In the genomic region with DNA sequence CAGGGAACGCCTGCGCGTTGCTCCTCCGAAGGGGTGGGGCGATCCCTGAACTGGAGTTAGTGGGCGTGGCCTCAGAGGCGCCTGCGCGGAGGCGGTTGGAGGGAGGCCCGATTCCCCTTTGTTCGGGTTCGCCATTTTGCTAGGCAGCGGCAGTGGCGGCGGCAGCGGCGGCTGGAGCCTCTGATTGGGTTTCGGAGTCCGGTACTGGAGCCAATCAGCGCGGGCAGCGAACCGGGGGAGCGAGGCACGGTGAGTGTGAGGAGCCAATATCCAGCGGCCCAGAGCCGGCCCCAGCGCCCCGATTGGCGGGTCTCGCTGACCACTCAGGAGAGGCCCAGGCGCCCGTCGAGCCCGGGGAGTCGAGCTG, we compare ENCODE assay signal across 1 cellular context.
TF ChIP-seq lines count a peak whose summit lies in the region.

A gene (plus strand): TSS at position 139 of the 367 bp plus-strand sequence. CDS start 6,116 bp downstream, outside the sequence.

TF ChIP-seq in HepG2, 621 proteins besides CTCF, POLR2A, EP300 and RAD21 (continued from another document and continues in another):
- TF ChIP-seq ELF4 (CRISPR knock-in tag; IDR thresholded peaks at IDR 0.05; ENCODE audit: borderline replicate concordance) (no peak), ZNF510 (CRISPR knock-in tag; IDR thresholded peaks at IDR 0.05; ENCODE audit: low read depth) (no peak), RFX5 (IDR thresholded peaks at IDR 0.05; ENCODE audit: low read depth, low read length) (peak; percentile 81), DNMT1 (CRISPR knock-in tag; IDR thresholded peaks at IDR 0.05) (no peak), NR2F6 (IDR thresholded peaks at IDR 0.05) (no peak), NR2F6 (CRISPR knock-in tag; IDR thresholded peaks at IDR 0.05) (no peak; the same call in 1 of the 2 replicates), CHCHD3 (CRISPR knock-in tag; IDR thresholded peaks at IDR 0.05) (no peak), ELF3 (CRISPR knock-in tag; IDR thresholded peaks at IDR 0.05) (no peak), RFXAP (CRISPR knock-in tag; IDR thresholded peaks at IDR 0.05; ENCODE audit: borderline replicate concordance) (peak; percentile 80; the same call in 1 of the 2 replicates), ZNF337 (CRISPR knock-in tag; IDR thresholded peaks at IDR 0.05; ENCODE audit: borderline replicate concordance, low read depth) (0 out of 2 replicates have a peak, but pooled peaks have one; percentile 86), THAP11 (CRISPR knock-in tag; IDR thresholded peaks at IDR 0.05) (peak; percentile 29), SALL1 (CRISPR knock-in tag; IDR thresholded peaks at IDR 0.05) (0 out of 2 replicates have a peak, but pooled peaks have one; percentile 1), PPARG (CRISPR knock-in tag; conservative IDR thresholded peaks at IDR 0.05) (no peak), RNF2 (conservative IDR thresholded peaks at IDR 0.05; ENCODE audit: low read depth) (no peak), NFYC (CRISPR knock-in tag; IDR thresholded peaks at IDR 0.05) (peak; percentile 88), ZNF251 (CRISPR knock-in tag; IDR thresholded peaks at IDR 0.05) (no peak), YEATS4 (CRISPR knock-in tag; IDR thresholded peaks at IDR 0.05; ENCODE audit: borderline replicate concordance) (no peak), JARID2 (CRISPR knock-in tag; IDR thresholded peaks at IDR 0.05; ENCODE audit: insufficient replicate concordance) (no peak), POLR2G (IDR thresholded peaks at IDR 0.05; ENCODE audit: low read depth, low read length) (peak; percentile 3; the same call in 1 of the 2 replicates), SP2 (CRISPR knock-in tag; IDR thresholded peaks at IDR 0.05) (peak; percentile 83)
- TF ChIP-seq, protein P1, sequence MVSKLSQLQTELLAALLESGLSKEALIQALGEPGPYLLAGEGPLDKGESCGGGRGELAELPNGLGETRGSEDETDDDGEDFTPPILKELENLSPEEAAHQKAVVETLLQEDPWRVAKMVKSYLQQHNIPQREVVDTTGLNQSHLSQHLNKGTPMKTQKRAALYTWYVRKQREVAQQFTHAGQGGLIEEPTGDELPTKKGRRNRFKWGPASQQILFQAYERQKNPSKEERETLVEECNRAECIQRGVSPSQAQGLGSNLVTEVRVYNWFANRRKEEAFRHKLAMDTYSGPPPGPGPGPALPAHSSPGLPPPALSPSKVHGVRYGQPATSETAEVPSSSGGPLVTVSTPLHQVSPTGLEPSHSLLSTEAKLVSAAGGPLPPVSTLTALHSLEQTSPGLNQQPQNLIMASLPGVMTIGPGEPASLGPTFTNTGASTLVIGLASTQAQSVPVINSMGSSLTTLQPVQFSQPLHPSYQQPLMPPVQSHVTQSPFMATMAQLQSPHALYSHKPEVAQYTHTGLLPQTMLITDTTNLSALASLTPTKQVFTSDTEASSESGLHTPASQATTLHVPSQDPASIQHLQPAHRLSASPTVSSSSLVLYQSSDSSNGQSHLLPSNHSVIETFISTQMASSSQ (IDR thresholded peaks at IDR 0.05; ENCODE audit: low read depth) = no peak
- TF ChIP-seq, protein P1 (CRISPR knock-in tag; IDR thresholded peaks at IDR 0.05; ENCODE audit: borderline replicate concordance) = no peak
- TF ChIP-seq, protein P2, sequence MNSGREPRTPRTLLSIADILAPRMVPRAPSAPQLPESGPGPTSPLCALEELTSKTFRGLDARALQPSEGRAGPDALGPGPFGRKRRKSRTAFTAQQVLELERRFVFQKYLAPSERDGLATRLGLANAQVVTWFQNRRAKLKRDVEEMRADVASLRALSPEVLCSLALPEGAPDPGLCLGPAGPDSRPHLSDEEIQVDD (CRISPR knock-in tag; IDR thresholded peaks at IDR 0.05; ENCODE audit: borderline replicate concordance) = 0 out of 2 replicates have a peak, but pooled peaks have one; percentile 5
- TF ChIP-seq, protein P3, sequence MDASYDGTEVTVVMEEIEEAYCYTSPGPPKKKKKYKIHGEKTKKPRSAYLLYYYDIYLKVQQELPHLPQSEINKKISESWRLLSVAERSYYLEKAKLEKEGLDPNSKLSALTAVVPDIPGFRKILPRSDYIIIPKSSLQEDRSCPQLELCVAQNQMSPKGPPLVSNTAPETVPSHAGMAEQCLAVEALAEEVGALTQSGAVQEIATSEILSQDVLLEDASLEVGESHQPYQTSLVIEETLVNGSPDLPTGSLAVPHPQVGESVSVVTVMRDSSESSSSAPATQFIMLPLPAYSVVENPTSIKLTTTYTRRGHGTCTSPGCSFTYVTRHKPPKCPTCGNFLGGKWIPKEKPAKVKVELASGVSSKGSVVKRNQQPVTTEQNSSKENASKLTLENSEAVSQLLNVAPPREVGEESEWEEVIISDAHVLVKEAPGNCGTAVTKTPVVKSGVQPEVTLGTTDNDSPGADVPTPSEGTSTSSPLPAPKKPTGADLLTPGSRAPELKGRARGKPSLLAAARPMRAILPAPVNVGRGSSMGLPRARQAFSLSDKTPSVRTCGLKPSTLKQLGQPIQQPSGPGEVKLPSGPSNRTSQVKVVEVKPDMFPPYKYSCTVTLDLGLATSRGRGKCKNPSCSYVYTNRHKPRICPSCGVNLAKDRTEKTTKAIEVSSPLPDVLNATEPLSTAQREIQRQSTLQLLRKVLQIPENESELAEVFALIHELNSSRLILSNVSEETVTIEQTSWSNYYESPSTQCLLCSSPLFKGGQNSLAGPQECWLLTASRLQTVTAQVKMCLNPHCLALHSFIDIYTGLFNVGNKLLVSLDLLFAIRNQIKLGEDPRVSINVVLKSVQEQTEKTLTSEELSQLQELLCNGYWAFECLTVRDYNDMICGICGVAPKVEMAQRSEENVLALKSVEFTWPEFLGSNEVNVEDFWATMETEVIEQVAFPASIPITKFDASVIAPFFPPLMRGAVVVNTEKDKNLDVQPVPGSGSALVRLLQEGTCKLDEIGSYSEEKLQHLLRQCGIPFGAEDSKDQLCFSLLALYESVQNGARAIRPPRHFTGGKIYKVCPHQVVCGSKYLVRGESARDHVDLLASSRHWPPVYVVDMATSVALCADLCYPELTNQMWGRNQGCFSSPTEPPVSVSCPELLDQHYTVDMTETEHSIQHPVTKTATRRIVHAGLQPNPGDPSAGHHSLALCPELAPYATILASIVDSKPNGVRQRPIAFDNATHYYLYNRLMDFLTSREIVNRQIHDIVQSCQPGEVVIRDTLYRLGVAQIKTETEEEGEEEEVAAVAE (CRISPR knock-in tag; IDR thresholded peaks at IDR 0.05; ENCODE audit: borderline replicate concordance) = peak; percentile 29; the same call in 1 of the 2 replicates
- TF ChIP-seq, protein P4, sequence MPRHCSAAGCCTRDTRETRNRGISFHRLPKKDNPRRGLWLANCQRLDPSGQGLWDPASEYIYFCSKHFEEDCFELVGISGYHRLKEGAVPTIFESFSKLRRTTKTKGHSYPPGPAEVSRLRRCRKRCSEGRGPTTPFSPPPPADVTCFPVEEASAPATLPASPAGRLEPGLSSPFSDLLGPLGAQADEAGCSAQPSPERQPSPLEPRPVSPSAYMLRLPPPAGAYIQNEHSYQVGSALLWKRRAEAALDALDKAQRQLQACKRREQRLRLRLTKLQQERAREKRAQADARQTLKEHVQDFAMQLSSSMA (CRISPR knock-in tag; IDR thresholded peaks at IDR 0.05) = peak; percentile 50; the same call in 1 of the 2 replicates
- TF ChIP-seq, protein P5, sequence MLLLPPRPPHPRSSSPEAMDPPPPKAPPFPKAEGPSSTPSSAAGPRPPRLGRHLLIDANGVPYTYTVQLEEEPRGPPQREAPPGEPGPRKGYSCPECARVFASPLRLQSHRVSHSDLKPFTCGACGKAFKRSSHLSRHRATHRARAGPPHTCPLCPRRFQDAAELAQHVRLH (CRISPR knock-in tag; IDR thresholded peaks at IDR 0.05; ENCODE audit: borderline replicate concordance, low read depth) = no peak
- TF ChIP-seq, protein P6, sequence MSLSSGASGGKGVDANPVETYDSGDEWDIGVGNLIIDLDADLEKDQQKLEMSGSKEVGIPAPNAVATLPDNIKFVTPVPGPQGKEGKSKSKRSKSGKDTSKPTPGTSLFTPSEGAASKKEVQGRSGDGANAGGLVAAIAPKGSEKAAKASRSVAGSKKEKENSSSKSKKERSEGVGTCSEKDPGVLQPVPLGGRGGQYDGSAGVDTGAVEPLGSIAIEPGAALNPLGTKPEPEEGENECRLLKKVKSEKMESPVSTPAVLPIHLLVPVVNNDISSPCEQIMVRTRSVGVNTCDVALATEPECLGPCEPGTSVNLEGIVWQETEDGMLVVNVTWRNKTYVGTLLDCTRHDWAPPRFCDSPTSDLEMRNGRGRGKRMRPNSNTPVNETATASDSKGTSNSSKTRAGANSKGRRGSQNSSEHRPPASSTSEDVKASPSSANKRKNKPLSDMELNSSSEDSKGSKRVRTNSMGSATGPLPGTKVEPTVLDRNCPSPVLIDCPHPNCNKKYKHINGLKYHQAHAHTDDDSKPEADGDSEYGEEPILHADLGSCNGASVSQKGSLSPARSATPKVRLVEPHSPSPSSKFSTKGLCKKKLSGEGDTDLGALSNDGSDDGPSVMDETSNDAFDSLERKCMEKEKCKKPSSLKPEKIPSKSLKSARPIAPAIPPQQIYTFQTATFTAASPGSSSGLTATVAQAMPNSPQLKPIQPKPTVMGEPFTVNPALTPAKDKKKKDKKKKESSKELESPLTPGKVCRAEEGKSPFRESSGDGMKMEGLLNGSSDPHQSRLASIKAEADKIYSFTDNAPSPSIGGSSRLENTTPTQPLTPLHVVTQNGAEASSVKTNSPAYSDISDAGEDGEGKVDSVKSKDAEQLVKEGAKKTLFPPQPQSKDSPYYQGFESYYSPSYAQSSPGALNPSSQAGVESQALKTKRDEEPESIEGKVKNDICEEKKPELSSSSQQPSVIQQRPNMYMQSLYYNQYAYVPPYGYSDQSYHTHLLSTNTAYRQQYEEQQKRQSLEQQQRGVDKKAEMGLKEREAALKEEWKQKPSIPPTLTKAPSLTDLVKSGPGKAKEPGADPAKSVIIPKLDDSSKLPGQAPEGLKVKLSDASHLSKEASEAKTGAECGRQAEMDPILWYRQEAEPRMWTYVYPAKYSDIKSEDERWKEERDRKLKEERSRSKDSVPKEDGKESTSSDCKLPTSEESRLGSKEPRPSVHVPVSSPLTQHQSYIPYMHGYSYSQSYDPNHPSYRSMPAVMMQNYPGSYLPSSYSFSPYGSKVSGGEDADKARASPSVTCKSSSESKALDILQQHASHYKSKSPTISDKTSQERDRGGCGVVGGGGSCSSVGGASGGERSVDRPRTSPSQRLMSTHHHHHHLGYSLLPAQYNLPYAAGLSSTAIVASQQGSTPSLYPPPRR (CRISPR knock-in tag; IDR thresholded peaks at IDR 0.05; ENCODE audit: borderline replicate concordance) = peak; percentile 6; the same call in 1 of the 2 replicates
- TF ChIP-seq, protein P7, sequence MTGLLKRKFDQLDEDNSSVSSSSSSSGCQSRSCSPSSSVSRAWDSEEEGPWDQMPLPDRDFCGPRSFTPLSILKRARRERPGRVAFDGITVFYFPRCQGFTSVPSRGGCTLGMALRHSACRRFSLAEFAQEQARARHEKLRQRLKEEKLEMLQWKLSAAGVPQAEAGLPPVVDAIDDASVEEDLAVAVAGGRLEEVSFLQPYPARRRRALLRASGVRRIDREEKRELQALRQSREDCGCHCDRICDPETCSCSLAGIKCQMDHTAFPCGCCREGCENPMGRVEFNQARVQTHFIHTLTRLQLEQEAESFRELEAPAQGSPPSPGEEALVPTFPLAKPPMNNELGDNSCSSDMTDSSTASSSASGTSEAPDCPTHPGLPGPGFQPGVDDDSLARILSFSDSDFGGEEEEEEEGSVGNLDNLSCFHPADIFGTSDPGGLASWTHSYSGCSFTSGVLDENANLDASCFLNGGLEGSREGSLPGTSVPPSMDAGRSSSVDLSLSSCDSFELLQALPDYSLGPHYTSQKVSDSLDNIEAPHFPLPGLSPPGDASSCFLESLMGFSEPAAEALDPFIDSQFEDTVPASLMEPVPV (CRISPR knock-in tag; IDR thresholded peaks at IDR 0.05) = no peak
